Comparison of ENCODE assay signal across 1 cellular context in the genomic region with DNA sequence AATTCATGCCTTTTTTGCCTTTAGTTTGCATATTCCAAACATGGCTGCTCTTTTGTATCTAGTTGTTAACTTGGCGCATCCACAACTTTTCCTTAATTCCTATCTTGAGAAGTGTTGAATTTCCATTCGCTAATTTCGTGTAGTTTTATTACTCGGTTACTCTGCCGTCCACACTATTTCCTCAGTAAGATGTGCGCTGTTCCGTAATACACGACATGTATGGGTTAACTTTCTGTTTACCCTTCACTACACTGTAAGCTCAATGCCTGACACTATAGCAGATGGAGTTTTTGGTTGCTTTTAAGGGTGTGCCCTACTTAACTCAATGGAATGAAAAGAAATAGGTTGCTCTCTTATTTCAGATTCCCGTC.
TF ChIP-seq lines count a peak whose summit lies in the region.

No MANE protein-coding gene starts in this region.

TF ChIP-seq in endothelial cell of umbilical vein, 7 proteins besides CTCF, POLR2A, EP300 and RAD21:
- TF ChIP-seq JUN (IDR thresholded peaks at IDR 0.05; ENCODE audit: borderline replicate concordance, insufficient read depth, insufficient read length, low read depth) (no peak), FOS (IDR thresholded peaks at IDR 0.05; ENCODE audit: borderline replicate concordance, insufficient read depth, low read length) (no peak), EZH2 (IDR thresholded peaks at IDR 0.05; ENCODE audit: borderline replicate concordance, low read depth, low read length, severe bottlenecking) (no peak), GATA2 (IDR thresholded peaks at IDR 0.05; ENCODE audit: insufficient read depth, insufficient read length, low read depth, low read length) (no peak), MYC (IDR thresholded peaks at IDR 0.05; ENCODE audit: low read depth, low read length) (no peak), POLR2AphosphoS5 (IDR thresholded peaks at IDR 0.05; ENCODE audit: insufficient read depth, low read depth, low read length) (no peak), MAX (IDR thresholded peaks at IDR 0.05; ENCODE audit: insufficient read depth, insufficient read length) (no peak)
